20 cellular contexts compared by ENCODE assay signal in the genomic region with DNA sequence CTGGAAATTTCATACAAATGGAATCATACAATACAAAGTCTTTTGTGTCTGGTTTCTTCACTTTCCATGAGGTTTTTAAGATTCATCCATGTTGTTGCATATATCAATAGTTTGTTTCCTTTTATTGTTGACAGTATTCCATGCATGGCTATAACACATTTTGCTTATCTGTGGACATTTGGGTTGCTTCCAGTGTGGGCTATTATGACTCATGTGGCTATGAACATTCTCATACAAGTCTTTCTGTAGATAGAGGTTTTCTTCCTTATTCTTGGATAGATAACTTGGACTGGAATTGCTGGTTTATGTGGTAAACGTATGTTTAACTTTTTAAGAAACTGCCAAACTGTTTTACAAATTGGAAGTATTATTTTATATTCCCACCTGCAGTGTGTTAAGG. TPM values are rescaled to one million over a fixed set of nuclear protein-coding genes. Genes with fewer than 3 reads are reported as not detected.
"Had no signal": no experiment of that assay in that cellular context is flagged by ENCODE, and none has a peak within 500 bp of the region (broad histone marks: within the 10 kb centered on the region; RNA-seq: fewer than 3 reads in every experiment).

No MANE protein-coding gene starts in this region.

- H3K27me3 ChIP-seq: gastrocnemius medialis, left lung, transverse colon, vagina had no signal

- H3K9me3 Mint-ChIP-seq: activated naive CD4-positive, alpha-beta T cell treated with anti-CD3 and anti-CD28 coated beads, Interleukin-2, amount 50 U/mL, for 24 hours; dendritic cell treated with granulocyte-macrophage colony-stimulating factor and Interleukin-4, amounts not matched to agents 40 ng/mL and 50 ng/mL, for 4 days; nephron; T-helper 1 cell treated with Interleukin-12 subunit alpha and Interleukin-12 subunit beta and Interleukin-4 antibody, amounts not matched to agents 30 μg/mL and 1 μg/mL, for 36 hours had no signal

- ATAC-seq: activated CD4-positive, CD25-positive, alpha-beta regulatory T cell treated with anti-CD3 and anti-CD28 coated beads, Interleukin-2, amount 50 U/mL, for 24 hours; esophagus mucosa had no signal

- H3K27me3 Mint-ChIP-seq: dendritic cell treated with granulocyte-macrophage colony-stimulating factor and Interleukin-4, amounts not matched to agents 40 ng/mL and 50 ng/mL, for 4 days had no signal

- H3K36me3 Mint-ChIP-seq: activated naive CD4-positive, alpha-beta T cell treated with anti-CD3 and anti-CD28 coated beads, Interleukin-2, amount 50 U/mL, for 24 hours; brain had no signal

- H3K36me3 ChIP-seq: gastrocnemius medialis, left lung, transverse colon, vagina had no signal

- H3K4me1 ChIP-seq: left lung had no signal

- H3K4me3 Mint-ChIP-seq: activated naive CD4-positive, alpha-beta T cell treated with anti-CD3 and anti-CD28 coated beads, Interleukin-2, amount 50 U/mL, for 24 hours; brain; dendritic cell treated with granulocyte-macrophage colony-stimulating factor and Interleukin-4, amounts not matched to agents 40 ng/mL and 50 ng/mL, for 4 days; nephron; T-helper 1 cell treated with Interleukin-12 subunit alpha and Interleukin-12 subunit beta and Interleukin-4 antibody, amounts not matched to agents 30 μg/mL and 1 μg/mL, for 36 hours had no signal

- H3K27ac ChIP-seq: left lung, vagina had no signal

- H3K9me3 ChIP-seq: gastrocnemius medialis, left lung, transverse colon, vagina had no signal

- DNase-seq: activated gamma-delta T cell; cerebellar nuclear complex; effector CD8-positive, alpha-beta T cell; gastrocnemius medialis; head of caudate nucleus; left lung; midbrain; nucleus accumbens; posterior cingulate gyrus; stimulated activated CD4-positive, alpha-beta T cell treated with anti-CD3 and anti-CD28 coated beads, Interleukin-2, amount 100 ng/mL, for 24 hours; stimulated activated naive CD4-positive, alpha-beta T cell treated with Interleukin-2 at 50 U/mL for 16 hours; transverse colon had no signal

- H3K27ac Mint-ChIP-seq: activated naive CD4-positive, alpha-beta T cell treated with anti-CD3 and anti-CD28 coated beads, Interleukin-2, amount 50 U/mL, for 24 hours; dendritic cell treated with granulocyte-macrophage colony-stimulating factor and Interleukin-4, amounts not matched to agents 40 ng/mL and 50 ng/mL, for 4 days; T-helper 1 cell treated with Interleukin-12 subunit alpha and Interleukin-12 subunit beta and Interleukin-4 antibody, amounts not matched to agents 30 μg/mL and 1 μg/mL, for 36 hours had no signal

- H3K4me1 Mint-ChIP-seq: activated naive CD4-positive, alpha-beta T cell treated with anti-CD3 and anti-CD28 coated beads, Interleukin-2, amount 50 U/mL, for 24 hours had no signal

- H3K4me3 ChIP-seq: gastrocnemius medialis, left lung, transverse colon, vagina had no signal

RNA-seq across cellular contexts. Expression of a gene that starts 30.0 kb away (rescaled TPM):
- total RNA-seq: gastrocnemius medialis, vagina had no signal
